Comparison of ENCODE assay signal across 24 cellular contexts in the genomic region with DNA sequence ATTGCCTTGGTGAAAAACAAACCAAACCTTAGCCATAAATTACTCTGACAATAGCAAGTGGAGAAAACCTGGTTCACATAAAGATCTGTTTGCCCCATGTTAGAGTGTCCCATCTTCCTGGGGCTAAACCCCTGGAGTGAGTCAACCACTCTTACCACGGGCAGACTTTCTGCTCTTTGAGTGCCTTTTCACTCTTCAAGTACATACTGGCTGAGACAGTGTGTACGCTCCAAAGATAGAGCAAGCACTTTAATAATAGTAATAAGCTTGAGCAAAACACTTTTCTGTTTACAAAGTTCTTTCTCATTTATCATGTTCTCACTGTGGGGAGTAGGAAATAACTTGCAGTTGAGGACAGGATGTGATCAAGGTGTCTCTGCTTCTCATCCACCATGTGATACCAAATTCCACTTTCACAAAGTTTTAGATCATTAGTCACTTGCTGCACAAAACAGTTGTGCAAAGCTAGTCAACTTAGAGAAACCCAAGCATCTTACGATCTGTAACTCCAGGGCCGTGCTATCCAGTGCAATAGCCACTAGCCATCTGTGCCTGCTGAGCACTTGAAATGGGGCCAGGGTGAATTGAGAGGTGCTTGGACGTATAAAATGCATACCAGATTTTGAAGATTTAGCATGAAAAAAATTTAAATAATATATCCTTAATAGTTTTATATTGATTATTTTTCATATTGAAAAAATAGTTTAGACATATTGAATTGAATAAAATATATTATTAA.
DNase-seq lines count a peak whose midpoint lies in the region; ATAC-seq, FAIRE-seq and TF ChIP-seq lines count a peak whose summit lies in the region.
"Had no signal": no experiment of that assay in that cellular context is flagged by ENCODE, and none has a peak within 500 bp of the region (broad histone marks: within the 10 kb centered on the region; RNA-seq: fewer than 3 reads in every experiment).

No MANE protein-coding gene starts in this region.

- H3K4me3 Mint-ChIP-seq in astrocyte (ENCODE audit: unreplicated experiment) (no peak overlapping the region), natural killer cell (no peak overlapping the region)
- H3K4me3 Mint-ChIP-seq: activated CD4-positive, alpha-beta T cell treated with anti-CD3 and anti-CD28 coated beads, Interleukin-2, amount 10 ng/mL, durations not matched to agents 7 days and 5 days; CD14-positive monocyte; natural killer cell treated with Interleukin-12 subunit alpha and Interleukin-12 subunit beta and Interleukin-15 and Interleukin-18, amount 100 ng/mL, for 72 hours had no signal

- intact Hi-C loops in natural killer cell (cut with micrococcal nuclease), result no loop called here

- FAIRE-seq in astrocyte (lab: Jason Lieb, UNC), result no peak
- FAIRE-seq: keratinocyte had no signal

- H3K27ac ChIP-seq in astrocyte (ENCODE audit: low read depth, low read length), result no peak overlapping the region
- H3K27ac ChIP-seq: skin epidermis, upper lobe of left lung had no signal

- no peak overlapping the region for H3K4me2 ChIP-seq in astrocyte (ENCODE audit: low read length)

- H3K36me3 Mint-ChIP-seq in astrocyte (ENCODE audit: low read depth, unreplicated experiment), result no peaks in the 10 kb centered on the region
- no peaks in the 10 kb centered on the region for H3K36me3 Mint-ChIP-seq in natural killer cell
- H3K36me3 Mint-ChIP-seq: CD14-positive monocyte; natural killer cell treated with Interleukin-12 subunit alpha and Interleukin-12 subunit beta and Interleukin-15 and Interleukin-18, amount 100 ng/mL, for 72 hours had no signal

- no peaks in the 10 kb centered on the region for H3K27me3 ChIP-seq in astrocyte (ENCODE audit: insufficient read depth, low read length)
- H3K27me3 ChIP-seq in kidney epithelial cell (ENCODE audit: control insufficient read depth, insufficient read depth, low read length), result no peaks in the 10 kb centered on the region
- H3K27me3 ChIP-seq: upper lobe of left lung had no signal

- H3K27me3 Mint-ChIP-seq in astrocyte (ENCODE audit: low read depth, unreplicated experiment) (no peaks in the 10 kb centered on the region), natural killer cell (ENCODE audit: low read depth in 2 of 2) (no peaks in the 10 kb centered on the region)
- H3K27me3 Mint-ChIP-seq: natural killer cell treated with Interleukin-12 subunit alpha and Interleukin-12 subunit beta and Interleukin-15 and Interleukin-18, amount 100 ng/mL, for 72 hours had no signal

- H2AFZ ChIP-seq in astrocyte (ENCODE audit: low read depth, low read length), result no peak overlapping the region

- no peaks in the 10 kb centered on the region for H3K36me3 ChIP-seq in astrocyte (ENCODE audit: insufficient read depth, low read length)
- no peaks in the 10 kb centered on the region for H3K36me3 ChIP-seq in kidney epithelial cell (ENCODE audit: control insufficient read depth, insufficient read depth, low read length)
- H3K36me3 ChIP-seq: upper lobe of left lung had no signal

- no peaks in the 10 kb centered on the region for H3K9me3 Mint-ChIP-seq in astrocyte (ENCODE audit: unreplicated experiment)
- peaks cover 3 to 10% of the 10 kb centered on the region in 2 donors for H3K9me3 Mint-ChIP-seq in natural killer cell
- H3K9me3 Mint-ChIP-seq: activated CD4-positive, alpha-beta T cell treated with anti-CD3 and anti-CD28 coated beads, Interleukin-2, amount 10 ng/mL, durations not matched to agents 7 days and 5 days had no signal

- no peak overlapping the region for H3K9ac ChIP-seq in astrocyte (ENCODE audit: low read length)

- H3K4me1 Mint-ChIP-seq in astrocyte (ENCODE audit: low read depth, unreplicated experiment) (peaks cover 17% of the 10 kb centered on the region), natural killer cell (no peaks in the 10 kb centered on the region)
- H3K4me1 Mint-ChIP-seq: activated CD4-positive, alpha-beta T cell treated with anti-CD3 and anti-CD28 coated beads, Interleukin-2, amount 10 ng/mL, durations not matched to agents 7 days and 5 days; CD14-positive monocyte had no signal

- H3K27ac Mint-ChIP-seq in astrocyte (ENCODE audit: unreplicated experiment), result no peak overlapping the region
- no peak overlapping the region for H3K27ac Mint-ChIP-seq in natural killer cell
- H3K27ac Mint-ChIP-seq: activated CD4-positive, alpha-beta T cell treated with anti-CD3 and anti-CD28 coated beads, Interleukin-2, amount 10 ng/mL, durations not matched to agents 7 days and 5 days; CD14-positive monocyte; natural killer cell treated with Interleukin-12 subunit alpha and Interleukin-12 subunit beta and Interleukin-15 and Interleukin-18, amount 100 ng/mL, for 72 hours had no signal

- no peaks in the 10 kb centered on the region for H3K79me2 ChIP-seq in astrocyte (ENCODE audit: insufficient read depth, low read length)

- no peak for TF ChIP-seq CTCF in HFF-Myc (IDR thresholded peaks at IDR 0.05; ENCODE audit: low read depth, low read length, missing control alignments)
- TF ChIP-seq CTCF in astrocyte (IDR thresholded peaks at IDR 0.05; ENCODE audit: insufficient read depth, low read depth, low read length), result no peak
- no peak for TF ChIP-seq CTCF in kidney epithelial cell (IDR thresholded peaks at IDR 0.05; ENCODE audit: insufficient read depth, low read length, poor library complexity, severe bottlenecking)
- no peak for TF ChIP-seq CTCF in natural killer cell (IDR thresholded peaks at IDR 0.05)

- DNase-seq in A172 (ENCODE audit: low spot score) (peak; percentile 76), HFF-Myc (ENCODE audit: extremely low read depth, low read depth) (peak; percentile 3), astrocyte (ENCODE audit: low read depth) (peak; percentile 34), kidney epithelial cell (ENCODE audit: low read depth) (peak; percentile 12), GDM1 (lab: John Stamatoyannopoulos, UW) (no peak), natural killer cell (no peak)
- DNase-seq: activated CD4-positive, alpha-beta T cell treated with anti-CD3 and anti-CD28 coated beads, Interleukin-2, amount 10 ng/mL, durations not matched to agents 7 days and 5 days; activated effector memory CD4-positive, alpha-beta T cell treated with anti-CD3 and anti-CD28 coated beads, Interleukin-2, amount 50 U/mL, for 16 hours; central memory CD4-positive, alpha-beta T cell; effector CD4-positive, alpha-beta T cell; hypothalamus; KBM-7; NCI-H2081; NCI-H524 treated with DMSO at 0.1 percent for 48 hours; SHP77 treated with DMSO at 0.1 percent for 48 hours; stimulated activated CD4-positive, alpha-beta T cell treated with anti-CD3 and anti-CD28 coated beads, Interleukin-4, amount 100 ng/mL, for 1 hour; T-helper 1 cell; upper lobe of left lung had no signal

- ATAC-seq in GM21515 (IDR thresholded peaks at IDR 0.05; ENCODE audit: unreplicated experiment) (no peak), natural killer cell (no peak), GM21619 (IDR thresholded peaks at IDR 0.05; ENCODE audit: unreplicated experiment) (no peak)
- ATAC-seq: natural killer cell treated with Interleukin-12 subunit alpha and Interleukin-12 subunit beta and Interleukin-15 and Interleukin-18, amount 100 ng/mL, for 72 hours had no signal

- no peaks in the 10 kb centered on the region for H3K4me1 ChIP-seq in astrocyte (ENCODE audit: insufficient read depth, low read length)
- H3K4me1 ChIP-seq: upper lobe of left lung had no signal

- H3K4me3 ChIP-seq in HFF-Myc (replicated peaks; ENCODE audit: low read depth, low read length), result no peak overlapping the region
- H3K4me3 ChIP-seq in astrocyte (ENCODE audit: insufficient read depth, low read depth, low read length), result no peak overlapping the region
- no peak overlapping the region for H3K4me3 ChIP-seq in kidney epithelial cell (ENCODE audit: low read depth, low read length)
- H3K4me3 ChIP-seq: skin epidermis, upper lobe of left lung had no signal

- H4K20me1 ChIP-seq in astrocyte (ENCODE audit: insufficient read depth, low read length), result no peaks in the 10 kb centered on the region

- no peaks in the 10 kb centered on the region for H3K9me3 ChIP-seq in astrocyte (ENCODE audit: insufficient read depth, low read depth, low read length)
- H3K9me3 ChIP-seq: upper lobe of left lung had no signal

Comparison
In these comparisons a context has a peak if more than half of its experiments do, and no peak if none do; other contexts are left out.
1. DNase-seq: peak in A172 (single experiment), HFF-Myc (single experiment), astrocyte (single experiment) and kidney epithelial cell (single experiment); none in GDM1 (single experiment) and natural killer cell (single experiment).